Comparison of ENCODE assay signal across 18 cellular contexts in the genomic region with DNA sequence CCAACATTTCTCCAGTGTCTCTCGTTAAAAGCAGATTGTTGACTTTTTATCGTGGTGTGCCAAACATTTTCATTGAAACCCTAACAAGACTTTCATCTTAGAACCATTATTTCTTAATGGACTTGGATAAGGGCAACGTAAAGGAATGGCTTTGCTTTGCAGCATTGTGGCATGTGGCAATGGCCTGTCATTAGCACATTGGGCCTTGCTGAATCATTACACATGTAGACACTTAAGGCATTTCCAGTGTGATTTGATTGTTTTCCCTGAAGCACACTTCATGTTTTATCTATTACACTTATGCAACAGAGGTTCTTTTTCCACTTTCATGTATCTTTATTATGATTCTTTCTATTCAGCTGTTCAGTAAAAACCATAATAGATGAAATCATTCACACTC.
A peak's percentile ranks its signal among the peaks of the same experiment; 100 is the strongest.
DNase-seq lines count a peak whose midpoint lies in the region; ATAC-seq and TF ChIP-seq lines count a peak whose summit lies in the region.
"Had no signal": no experiment of that assay in that cellular context is flagged by ENCODE, and none has a peak within 500 bp of the region (broad histone marks: within the 10 kb centered on the region; RNA-seq: fewer than 3 reads in every experiment).

No MANE protein-coding gene starts in this region.

- no peaks in the 10 kb centered on the region for H4K20me1 ChIP-seq in Loucy (ENCODE audit: insufficient read depth, low read length, poor library complexity, severe bottlenecking)

- H3K4ac ChIP-seq in mesendoderm (ENCODE audit: low read depth, low read length), result no peak overlapping the region

- no peak overlapping the region for H3K23ac ChIP-seq in mesendoderm (ENCODE audit: low read length)

- DNase-seq in AG20443 (ENCODE audit: low spot score) (peak; percentile 14), fibroblast of gingiva (ENCODE audit: low read depth) (peak; percentile 66), mesendoderm (peak; percentile 12), hypothalamus (lab: John Stamatoyannopoulos, UW) (no peak)
- DNase-seq: CD4-positive, alpha-beta T cell; DMS79 treated with DMSO at 0.1 percent for 48 hours; GDM1; H9; Karpas-422; NCI-H1417 treated with DMSO at 0.1 percent for 48 hours; NCI-H2029; NCI-H2171 treated with DMSO at 0.1 percent for 48 hours; NCI-H774 had no signal

- H3K18ac ChIP-seq in mesendoderm (ENCODE audit: low read length), result no peak overlapping the region

- H3K79me2 ChIP-seq in Loucy (ENCODE audit: insufficient read depth, low read length) (no peaks in the 10 kb centered on the region), mesendoderm (ENCODE audit: control insufficient read depth, insufficient read depth, low read length) (no peaks in the 10 kb centered on the region)

- H3K79me1 ChIP-seq in mesendoderm (ENCODE audit: low read length), result no peaks in the 10 kb centered on the region

- no peak overlapping the region for H3K56ac ChIP-seq in mesendoderm (ENCODE audit: low read length)

- H3K36me3 ChIP-seq in Loucy (ENCODE audit: insufficient read depth, low read length) (no peaks in the 10 kb centered on the region), mesendoderm (ENCODE audit: control insufficient read depth, insufficient read depth, low read length) (no peaks in the 10 kb centered on the region)

- H3K4me2 ChIP-seq in Loucy (ENCODE audit: low read depth, low read length, poor library complexity, severe bottlenecking), result no peak overlapping the region
- no peak overlapping the region for H3K4me2 ChIP-seq in mesendoderm (ENCODE audit: low read length)
- H3K4me2 ChIP-seq: PC-9 had no signal

- TF ChIP-seq CTCF in Loucy (conservative IDR thresholded peaks at IDR 0.05; ENCODE audit: low read length), result no peak

- no peak overlapping the region for H2BK120ac ChIP-seq in mesendoderm (ENCODE audit: low read depth, low read length)

- no peak overlapping the region for H2BK15ac ChIP-seq in mesendoderm (replicated peaks; ENCODE audit: low read depth)

- no peak for ATAC-seq in HG02885 (IDR thresholded peaks at IDR 0.05; ENCODE audit: poor library complexity, unreplicated experiment)
- no peak for ATAC-seq in GM19467 (IDR thresholded peaks at IDR 0.05; ENCODE audit: unreplicated experiment)
- no peak for ATAC-seq in HG02610 (IDR thresholded peaks at IDR 0.05; ENCODE audit: unreplicated experiment)

- H3K9ac ChIP-seq in Loucy (ENCODE audit: low read depth, low read length, poor library complexity, severe bottlenecking), result no peak overlapping the region
- no peak overlapping the region for H3K9ac ChIP-seq in mesendoderm (ENCODE audit: low read length)

- H3K4me1 ChIP-seq in Loucy (ENCODE audit: insufficient read depth, low read length, poor library complexity, severe bottlenecking) (peaks cover 32% of the 10 kb centered on the region), mesendoderm (ENCODE audit: control insufficient read depth, low read depth, low read length) (peaks cover 2% of the 10 kb centered on the region)

- no CpG with 5 or more reads among the region's 3 CpGs for WGBS in mesendoderm (ENCODE audit: extremely low coverage, insufficient coverage, low lambda C conversion rate)

- 0 out of 2 replicates have a peak overlapping the region, but pooled peaks have one; percentile 51 for H2AFZ ChIP-seq in Loucy (ENCODE audit: low read length)
- H2AFZ ChIP-seq: PC-9 had no signal

- H2BK5ac ChIP-seq in mesendoderm (ENCODE audit: low read length), result no peak overlapping the region

- H3K4me3 ChIP-seq in Loucy (ENCODE audit: low read length, poor library complexity, severe bottlenecking) (no peak overlapping the region), mesendoderm (ENCODE audit: low read length) (no peak overlapping the region)
- H3K4me3 ChIP-seq: PC-9 had no signal

- H3K27ac ChIP-seq in mesendoderm (ENCODE audit: low read depth, low read length), result no peak overlapping the region
- H3K27ac ChIP-seq: PC-9 had no signal

- H3K9me3 ChIP-seq in Loucy (ENCODE audit: insufficient read depth, low read depth, low read length), result no peaks in the 10 kb centered on the region

- H4K8ac ChIP-seq in mesendoderm (ENCODE audit: low read depth, low read length), result no peak overlapping the region

- H3K27me3 ChIP-seq in Loucy (ENCODE audit: insufficient read depth, low read length, poor library complexity, severe bottlenecking) (no peaks in the 10 kb centered on the region), mesendoderm (ENCODE audit: insufficient read depth, low read length, poor library complexity) (no peaks in the 10 kb centered on the region)

- no peaks in the 10 kb centered on the region for H3F3A ChIP-seq in Loucy (ENCODE audit: low read depth)

- H2AK5ac ChIP-seq in mesendoderm (ENCODE audit: low read length), result no peak overlapping the region

- no peaks in the 10 kb centered on the region for H3K9me2 ChIP-seq in Loucy (replicated peaks; ENCODE audit: low read depth, low read length)

- no peak overlapping the region for H4K5ac ChIP-seq in mesendoderm (ENCODE audit: low read length)

Comparison
In these comparisons a context has a peak if more than half of its experiments do, and no peak if none do; other contexts are left out.
1. DNase-seq: peak in AG20443 (single experiment), fibroblast of gingiva (single experiment) and mesendoderm (single experiment); none in hypothalamus (0 of 51).